29 cellular contexts compared by ENCODE assay signal in genomic region chr12:130263025-130263424, GRCh38.
"Had no signal": no experiment of that assay in that cellular context is flagged by ENCODE, and none has a peak within 500 bp of the region (broad histone marks: within the 10 kb centered on the region; RNA-seq: fewer than 3 reads in every experiment).

No MANE protein-coding gene starts in this region.

- H3K79me2 ChIP-seq: parathyroid adenoma had no signal

- H3K27me3 ChIP-seq: neutrophil, thyroid gland, tibial nerve, uterus had no signal

- H3K27ac ChIP-seq: neutrophil, parathyroid adenoma, psoas muscle, skin epidermis, spleen, thoracic aorta, thyroid gland, tibial nerve, upper lobe of right lung, uterus had no signal

- H3K4me2 ChIP-seq: smooth muscle cell had no signal

- H3K9ac ChIP-seq: parathyroid adenoma had no signal

- H2AFZ ChIP-seq: parathyroid adenoma had no signal

- H3K36me3 ChIP-seq: neutrophil, spleen, thoracic aorta, thyroid gland, tibial nerve, upper lobe of right lung, uterus had no signal

- H3K4me3 ChIP-seq: psoas muscle, skin epidermis, smooth muscle cell, spleen, thoracic aorta, thyroid gland, tibial nerve, upper lobe of right lung, uterus had no signal

- H3K9me3 ChIP-seq: neutrophil, psoas muscle, spleen, thoracic aorta, thyroid gland, upper lobe of right lung, uterus had no signal

- ATAC-seq: naive thymus-derived CD8-positive, alpha-beta T cell; natural killer cell treated with Interleukin-12 subunit alpha and Interleukin-12 subunit beta and Interleukin-15 and Interleukin-18, amount 100 ng/mL, for 72 hours; psoas muscle; right cardiac atrium; sciatic nerve; stimulated activated memory B cell treated with anti-CD40 and anti-IgM and Interleukin-4, amounts not matched to agents 10 μg/mL and 1 μg/mL and 100 μg/mL, for 72 hours; stimulated activated naive CD8-positive, alpha-beta T cell treated with anti-CD3 and anti-CD28 coated beads, Interleukin-15, amount 100 ng/mL, for 72 hours; stimulated activated naive CD8-positive, alpha-beta T cell treated with anti-CD3 and anti-CD28 coated beads, Interleukin-15, Interleukin-2, amounts not matched to agents 100 U/mL and 50 U/mL, for 24 hours; upper lobe of right lung had no signal

- H3K4me1 ChIP-seq: psoas muscle, spleen, thyroid gland, tibial nerve, upper lobe of right lung, uterus had no signal

- DNase-seq: naive B cell; naive thymus-derived CD8-positive, alpha-beta T cell; nephron progenitor cell; nucleus accumbens; posterior cingulate gyrus; psoas muscle; right cardiac atrium; spleen; stimulated activated CD4-positive, alpha-beta T cell treated with anti-CD3 and anti-CD28 coated beads, Interleukin-12 subunit alpha, Interleukin-12 subunit beta, amount 100 ng/mL, for 4 hours; stimulated activated CD4-positive, alpha-beta T cell treated with anti-CD3 and anti-CD28 coated beads, Interleukin-1b, Interleukin-23, amount 100 ng/mL, for 48 hours; stimulated activated CD4-positive, alpha-beta T cell treated with anti-CD3 and anti-CD28 coated beads, Interleukin-4, amount 100 ng/mL, for 1 hour; stimulated activated CD4-positive, alpha-beta T cell treated with anti-CD3 and anti-CD28 coated beads, Interleukin-4, amount 100 ng/mL, for 4 hours; stimulated activated CD8-positive, alpha-beta memory T cell treated with anti-CD3 and anti-CD28 coated beads, Interleukin-4, amount 100 ng/mL, for 48 hours; stimulated activated naive CD4-positive, alpha-beta T cell; stimulated activated naive CD8-positive, alpha-beta T cell treated with anti-CD3 and anti-CD28 coated beads, Interleukin-15, amount 100 ng/mL, for 72 hours; stimulated activated naive CD8-positive, alpha-beta T cell treated with anti-CD3 and anti-CD28 coated beads, Interleukin-15, Interleukin-2, amounts not matched to agents 100 U/mL and 50 U/mL, for 24 hours; substantia nigra; thyroid gland; upper lobe of right lung; uterus had no signal
